In the genomic region with DNA sequence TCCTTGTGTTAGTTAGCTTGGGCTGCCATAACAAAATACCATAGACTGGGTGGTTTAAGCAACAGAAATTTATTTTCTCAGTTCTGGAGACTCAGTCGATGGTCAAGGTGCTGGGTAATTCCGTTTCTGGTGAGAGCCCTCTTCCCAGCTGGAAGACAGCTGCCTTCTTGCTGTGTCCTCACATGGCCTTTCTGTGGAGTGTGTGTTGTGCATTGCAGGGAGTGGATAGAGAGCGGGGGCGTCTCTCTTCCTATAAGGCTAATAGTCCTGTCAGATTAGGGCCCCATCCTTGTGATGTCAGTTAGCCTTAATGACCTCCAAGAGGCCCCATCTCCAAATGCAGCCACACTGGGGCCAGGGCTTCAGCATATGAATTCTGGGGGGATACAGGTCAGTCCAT, we compare ENCODE assay signal across 15 cellular contexts. TPM values are rescaled to one million over a fixed set of nuclear protein-coding genes. Genes with fewer than 3 reads are reported as not detected.
DNase-seq lines count a peak whose midpoint lies in the region; TF ChIP-seq lines count a peak whose summit lies in the region.
"Had no signal": no experiment of that assay in that cellular context is flagged by ENCODE, and none has a peak within 500 bp of the region (broad histone marks: within the 10 kb centered on the region; RNA-seq: fewer than 3 reads in every experiment).

No MANE protein-coding gene starts in this region.

- H3K36me3 ChIP-seq in breast epithelium (no peaks in the 10 kb centered on the region), mammary epithelial cell (ENCODE audit: insufficient read depth, low read length) (no peaks in the 10 kb centered on the region), ascending aorta (peaks cover 0 to 5% of the 10 kb centered on the region in 2 donors), transverse colon (peaks cover 0 to 3% (median 0%) of the 10 kb centered on the region in 4 donors), tibial nerve (no peaks in the 10 kb centered on the region), SK-N-SH (replicated peaks in 1 of 2; ENCODE audit: control insufficient read depth in 1 of 2, insufficient read depth in 2 of 2, low read length in 1 of 2) (peaks cover 0 to 8% of the 10 kb centered on the region in 2 experiments)
- H3K36me3 ChIP-seq: Peyer's patch had no signal

- WGBS in mammary epithelial cell (ENCODE audit: low coverage, missing lambda C conversion rate), result 92% methylated on average over 4 of the region's 4 CpGs
- 44% methylated on average over 4 of the region's 4 CpGs; no CpG with 5 or more reads in 1 of the 2 donors for WGBS in transverse colon (ENCODE audit: low coverage in 1 of 2), 2 donors
- 65 to 82% methylated on average over 4 of the region's 4 CpGs for WGBS in tibial nerve, 2 donors
- WGBS in SK-N-SH (ENCODE audit: low lambda C conversion rate), result 87% methylated on average over 4 of the region's 4 CpGs

- TF ChIP-seq CTCF in breast epithelium (IDR thresholded peaks at IDR 0.05), result no peak
- no peak for TF ChIP-seq CTCF in mammary epithelial cell (conservative IDR thresholded peaks at IDR 0.05 in 1 of 2, IDR thresholded peaks at IDR 0.05 in 1 of 2; ENCODE audit: extremely low read depth in 1 of 2, insufficient read depth in 1 of 2, low read depth in 1 of 2, low read length in 2 of 2)
- TF ChIP-seq CTCF in ascending aorta (IDR thresholded peaks at IDR 0.05), result no peak
- no peak for TF ChIP-seq CTCF in transverse colon (IDR thresholded peaks at IDR 0.05)
- no peak for TF ChIP-seq CTCF in tibial nerve (IDR thresholded peaks at IDR 0.05)
- no peak for TF ChIP-seq CTCF in SK-N-SH (IDR thresholded peaks at IDR 0.05)

- no peaks in the 10 kb centered on the region for H3F3A ChIP-seq in SK-N-SH (replicated peaks; ENCODE audit: insufficient read depth)

- BruUV-seq in mammary epithelial cell (replicated peaks; lab: Mats Ljungman, UMichigan), result no TSS peak

- H4K20me1 ChIP-seq in mammary epithelial cell (ENCODE audit: insufficient read depth, low read length), result no peaks in the 10 kb centered on the region
- H4K20me1 ChIP-seq in SK-N-SH (ENCODE audit: insufficient read depth), result peaks cover 76% of the 10 kb centered on the region

- H3K4me2 ChIP-seq in mammary epithelial cell (ENCODE audit: insufficient read depth, low read depth, low read length) (no peak overlapping the region), SK-N-SH (no peak overlapping the region)

- H3K79me2 ChIP-seq in mammary epithelial cell (ENCODE audit: insufficient read depth, low read length), result peaks cover 95% of the 10 kb centered on the region
- peaks cover 91% of the 10 kb centered on the region for H3K79me2 ChIP-seq in SK-N-SH (ENCODE audit: insufficient read depth)

- no peak overlapping the region for H3K9ac ChIP-seq in mammary epithelial cell (ENCODE audit: insufficient read depth, low read length)
- H3K9ac ChIP-seq in SK-N-SH, result no peak overlapping the region

- no peak for TF ChIP-seq RAD21 in SK-N-SH (IDR thresholded peaks at IDR 0.05; ENCODE audit: low read length)

- TF ChIP-seq EP300 in transverse colon (IDR thresholded peaks at IDR 0.05; ENCODE audit: low read depth), result no peak
- no peak for TF ChIP-seq EP300 in tibial nerve (IDR thresholded peaks at IDR 0.05)
- no peak for TF ChIP-seq EP300 in SK-N-SH (IDR thresholded peaks at IDR 0.05; ENCODE audit: borderline replicate concordance in 1 of 2, low read depth in 1 of 2, low read length in 1 of 2)

- H3K4me1 ChIP-seq in breast epithelium (peaks cover 0 to 7% of the 10 kb centered on the region in 2 donors), mammary epithelial cell (ENCODE audit: insufficient read depth, low read length) (no peaks in the 10 kb centered on the region), ascending aorta (peaks cover 3 to 63% of the 10 kb centered on the region in 2 donors), transverse colon (peaks cover 71 to 94% (median 86%) of the 10 kb centered on the region in 4 donors), tibial nerve (peaks cover 0 to 81% (median 50%) of the 10 kb centered on the region in 4 donors), SK-N-SH (ENCODE audit: control insufficient read depth in 1 of 2, insufficient read depth in 2 of 2, low read depth in 1 of 2, low read length in 1 of 2) (peaks cover 10 to 22% of the 10 kb centered on the region in 2 experiments; a peak in 2 of 4 replicates)

- TF ChIP-seq POLR2A in breast epithelium (IDR thresholded peaks at IDR 0.05) (no peak), transverse colon (IDR thresholded peaks at IDR 0.05) (no peak), tibial nerve (IDR thresholded peaks at IDR 0.05) (no peak)

- dilution Hi-C loops in mammary epithelial cell (cut with HindIII; ENCODE audit: low sequenced_read_pairs), result no loop called here

- no peaks in the 10 kb centered on the region for H3K9me2 ChIP-seq in SK-N-SH

- in situ Hi-C loops in mammary epithelial cell (cut with MboI; ENCODE audit: low sequenced_read_pairs in 2 of 2), result no loop called here
- in situ Hi-C loops in transverse colon (cut with MboI; ENCODE audit: low pct_ligation_motif_present in 1 of 4, low pct_unique_long_range_greater_than_20kb in 1 of 4, low sequenced_read_pairs in 3 of 4), result no loop called here

- POLR2A ChIA-PET in SK-N-SH (lab: Yijun Ruan, JAX), result no interaction called here

- H3K27me3 ChIP-seq in breast epithelium, result no peaks in the 10 kb centered on the region
- no peaks in the 10 kb centered on the region for H3K27me3 ChIP-seq in mammary epithelial cell (ENCODE audit: insufficient read depth, low read length)
- no peaks in the 10 kb centered on the region for H3K27me3 ChIP-seq in ascending aorta
- no peaks in the 10 kb centered on the region for H3K27me3 ChIP-seq in transverse colon
- no peaks in the 10 kb centered on the region for H3K27me3 ChIP-seq in tibial nerve
- no peaks in the 10 kb centered on the region for H3K27me3 ChIP-seq in SK-N-SH (ENCODE audit: insufficient read depth)
- H3K27me3 ChIP-seq: Peyer's patch had no signal

- DNase-seq in breast epithelium (ENCODE audit: low spot score in 2 of 2), result no peak
- no peak for DNase-seq in mammary epithelial cell
- no peak for DNase-seq in ascending aorta (ENCODE audit: low spot score in 2 of 2)
- DNase-seq in myocyte (ENCODE audit: low read depth), result peak; percentile 79
- DNase-seq in transverse colon, result peak; percentile 7
- no peak for DNase-seq in tibial nerve (ENCODE audit: low spot score in 2 of 2)
- no peak for DNase-seq in activated naive CD4-positive, alpha-beta T cell (lab: John Stamatoyannopoulos, UW)
- no peak for DNase-seq in SK-N-SH
- DNase-seq: 8988T; activated CD4-positive, alpha-beta T cell treated with anti-CD3 and anti-CD28 coated beads for 48 hours; activated T-cell treated with anti-CD3 and anti-CD28 coated beads, Interleukin-2, amount 50 U/mL, for 48 hours; left cardiac atrium; naive thymus-derived CD8-positive, alpha-beta T cell; Peyer's patch had no signal

- H2AFZ ChIP-seq in mammary epithelial cell (ENCODE audit: low read depth, low read length) (no peak overlapping the region), SK-N-SH (ENCODE audit: low read depth) (no peak overlapping the region)

- H3K4me3 ChIP-seq in breast epithelium, result no peak overlapping the region
- H3K4me3 ChIP-seq in mammary epithelial cell (replicated peaks in 1 of 3; ENCODE audit: insufficient read depth in 1 of 3, low read depth in 2 of 3, low read length in 3 of 3), result no peak overlapping the region
- H3K4me3 ChIP-seq in ascending aorta, result no peak overlapping the region
- no peak overlapping the region for H3K4me3 ChIP-seq in transverse colon
- H3K4me3 ChIP-seq in tibial nerve, result no peak overlapping the region
- no peak overlapping the region for H3K4me3 ChIP-seq in SK-N-SH (ENCODE audit: low read depth in 2 of 2, low read length in 1 of 2)
- H3K4me3 ChIP-seq: skin epidermis had no signal

- no peaks in the 10 kb centered on the region for H3K9me3 ChIP-seq in breast epithelium
- H3K9me3 ChIP-seq in mammary epithelial cell (replicated peaks; ENCODE audit: insufficient read depth, low read length), result no peaks in the 10 kb centered on the region
- H3K9me3 ChIP-seq in ascending aorta, result no peaks in the 10 kb centered on the region
- H3K9me3 ChIP-seq in transverse colon, result no peaks in the 10 kb centered on the region
- H3K9me3 ChIP-seq in tibial nerve, result no peaks in the 10 kb centered on the region
- H3K9me3 ChIP-seq in SK-N-SH, result no peaks in the 10 kb centered on the region
- H3K9me3 ChIP-seq: Peyer's patch had no signal

- CTCF ChIA-PET in mammary epithelial cell (lab: Charles Lee; ENCODE audit: low non-redundant PET), result no interaction called here
- CTCF ChIA-PET in SK-N-SH (lab: Yijun Ruan, JAX), result interaction anchor here (0.7 to 2.3 kb wide), 6 partner anchors 9 to 239 kb away, joined by 3 to 8 read pairs (median 4); no protein-coding TSS in a partner anchor

- H3K27ac ChIP-seq in breast epithelium, result peak overlapping the region; percentile 25 to 26
- H3K27ac ChIP-seq in mammary epithelial cell (ENCODE audit: insufficient read depth, low read depth, low read length), result no peak overlapping the region
- H3K27ac ChIP-seq in ascending aorta, result peak overlapping the region; percentile 63 to 65
- H3K27ac ChIP-seq in transverse colon, result peak overlapping the region; percentile 77 to 81 (median 79)
- H3K27ac ChIP-seq in tibial nerve, result peak overlapping the region in 1 of 4 donors; percentile 25
- H3K27ac ChIP-seq in SK-N-SH (ENCODE audit: low read depth in 2 of 2, low read length in 1 of 2), result no peak overlapping the region; a peak in 1 of 4 replicates

- intact Hi-C loops in breast epithelium (cut with DNase I; ENCODE audit: low total_unique reads) (loop anchor here (5.0 kb wide), 1 partner anchor 48 kb away; no protein-coding TSS in a partner anchor), mammary epithelial cell (cut with micrococcal nuclease) (no loop called here), ascending aorta (cut with DNase I) (no loop called here), transverse colon (cut with DNase I; ENCODE audit: low total_unique reads) (no loop called here)

RNA-seq across cellular contexts. Expression of a gene that starts 19.2 kb away (rescaled TPM):
- total RNA-seq in breast epithelium (100 to 1,000 TPM in 1 of 3 donors, 10 to 100 TPM in 2; 76.4 to 106 (median 95.4) TPM), mammary epithelial cell (10 to 100 TPM; 24.2 to 72.4 TPM), ascending aorta (42.8 TPM), myocyte (78.0 and 88.5 TPM in 2 replicates), transverse colon (100 to 1,000 TPM; 182 to 263 (median 213) TPM), tibial nerve (10 to 100 TPM; 72.0 to 93.1 (median 78.9) TPM)
- polyA plus RNA-seq in mammary epithelial cell (37.7 TPM), SK-N-SH (2012; rRNA removed) (83.1 and 123 TPM in 2 replicates)
- polyA minus RNA-seq in mammary epithelial cell, result 31.3 TPM
- 166 TPM for polyA plus RNA-seq in myocyte (2012)
- 141 and 151 TPM in 2 replicates for polyA plus RNA-seq in SK-N-SH (2012; cell fraction: cytosol; rRNA removed)
- polyA plus RNA-seq in SK-N-SH (2012; cell fraction: nucleus; rRNA removed), result 28.4 and 33.7 TPM in 2 replicates

Comparison
In these comparisons a context has a peak if more than half of its experiments do, and no peak if none do; other contexts are left out.
1. H3K27ac ChIP-seq: peak in breast epithelium (2 of 2), ascending aorta (2 of 2) and transverse colon (4 of 4); none in mammary epithelial cell (single experiment) and SK-N-SH (0 of 2).
2. DNase-seq: peak in myocyte (single experiment) and transverse colon (single experiment); none in breast epithelium (0 of 2), mammary epithelial cell (single experiment), ascending aorta (0 of 2), tibial nerve (0 of 2), activated naive CD4-positive, alpha-beta T cell (0 of 4) and SK-N-SH (single experiment).